In genomic region chr20:11780765-11781369, GRCh38 we compare ENCODE assay signal across 24 cellular contexts.
DNase-seq lines count a peak whose midpoint lies in the region; ATAC-seq lines count a peak whose summit lies in the region.
"Had no signal": no experiment of that assay in that cellular context is flagged by ENCODE, and none has a peak within 500 bp of the region (broad histone marks: within the 10 kb centered on the region; RNA-seq: fewer than 3 reads in every experiment).

No MANE protein-coding gene starts in this region.

- peaks cover 0 to 4% of the 10 kb centered on the region in 2 donors for H3K27me3 Mint-ChIP-seq in stimulated activated naive B cell treated with anti-CD40 and anti-IgM and Interleukin-4, amounts not matched to agents 10 μg/mL and 1 μg/mL and 100 μg/mL, for 72 hours
- H3K27me3 Mint-ChIP-seq in stimulated activated memory B cell treated with anti-CD40 and anti-IgM and Interleukin-4, amounts not matched to agents 10 μg/mL and 1 μg/mL and 100 μg/mL, for 72 hours: no peaks in the 10 kb centered on the region
- H3K27me3 Mint-ChIP-seq: activated CD8-positive, alpha-beta T cell treated with anti-CD3 and anti-CD28 coated beads for 36 hours had no signal

- no peaks in the 10 kb centered on the region for H3K36me3 Mint-ChIP-seq in stimulated activated naive B cell treated with anti-CD40 and anti-IgM and Interleukin-4, amounts not matched to agents 10 μg/mL and 1 μg/mL and 100 μg/mL, for 72 hours
- H3K36me3 Mint-ChIP-seq in stimulated activated memory B cell treated with anti-CD40 and anti-IgM and Interleukin-4, amounts not matched to agents 10 μg/mL and 1 μg/mL and 100 μg/mL, for 72 hours: no peaks in the 10 kb centered on the region
- H3K36me3 Mint-ChIP-seq: T-cell had no signal

- no peaks in the 10 kb centered on the region for H3K9me3 Mint-ChIP-seq in stimulated activated naive B cell treated with anti-CD40 and anti-IgM and Interleukin-4, amounts not matched to agents 10 μg/mL and 1 μg/mL and 100 μg/mL, for 72 hours
- peaks cover 3% of the 10 kb centered on the region for H3K9me3 Mint-ChIP-seq in stimulated activated memory B cell treated with anti-CD40 and anti-IgM and Interleukin-4, amounts not matched to agents 10 μg/mL and 1 μg/mL and 100 μg/mL, for 72 hours
- H3K9me3 Mint-ChIP-seq: nephron progenitor cell had no signal

- DNase-seq in stimulated activated naive B cell treated with anti-CD40 and anti-IgM and Interleukin-4, amounts not matched to agents 10 μg/mL and 1 μg/mL and 100 μg/mL, for 72 hours: no peak
- DNase-seq in effector CD4-positive, alpha-beta T cell: no peak
- DNase-seq: activated CD8-positive, alpha-beta T cell treated with anti-CD3 and anti-CD28 coated beads for 36 hours; activated gamma-delta T cell; Calu3; central memory CD4-positive, alpha-beta T cell; dermis blood vessel endothelial cell; GOT3; islet precursor cell; NCI-H1048; NCI-H187 treated with DMSO at 0.1 percent for 48 hours; NCI-H526 treated with DMSO at 0.1 percent for 48 hours; nephron progenitor cell; right cardiac atrium; SJCRH30; stimulated activated CD4-positive, alpha-beta T cell treated with anti-CD3 and anti-CD28 coated beads, Interleukin-12 subunit alpha, Interleukin-12 subunit beta, amount 100 ng/mL, for 4 hours; stimulated activated CD4-positive, alpha-beta T cell treated with anti-CD3 and anti-CD28 coated beads, Interleukin-4, amount 100 ng/mL, for 24 hours; stimulated activated naive CD8-positive, alpha-beta T cell treated with anti-CD3 and anti-CD28 coated beads, Interleukin-15, Interleukin-2, amounts not matched to agents 100 U/mL and 50 U/mL, for 24 hours; T-cell had no signal

- ATAC-seq in GM18870 (IDR thresholded peaks at IDR 0.05; ENCODE audit: unreplicated experiment) (peak; percentile 95), GM21737 (IDR thresholded peaks at IDR 0.05; ENCODE audit: unreplicated experiment) (peak; percentile 81), HG03108 (IDR thresholded peaks at IDR 0.05; ENCODE audit: unreplicated experiment) (peak; percentile 76), GM19455 (IDR thresholded peaks at IDR 0.05; ENCODE audit: unreplicated experiment) (no peak)
- peak; percentile 44 to 48 for ATAC-seq in stimulated activated naive B cell treated with anti-CD40 and anti-IgM and Interleukin-4, amounts not matched to agents 10 μg/mL and 1 μg/mL and 100 μg/mL, for 72 hours (replicated peaks)
- no peak for ATAC-seq in stimulated activated memory B cell treated with anti-CD40 and anti-IgM and Interleukin-4, amounts not matched to agents 10 μg/mL and 1 μg/mL and 100 μg/mL, for 72 hours
- ATAC-seq: activated CD8-positive, alpha-beta T cell treated with anti-CD3 and anti-CD28 coated beads for 36 hours; right cardiac atrium; stimulated activated naive CD8-positive, alpha-beta T cell treated with anti-CD3 and anti-CD28 coated beads, Interleukin-15, Interleukin-2, amounts not matched to agents 100 U/mL and 50 U/mL, for 24 hours; T-cell had no signal

- H3K27ac Mint-ChIP-seq in stimulated activated naive B cell treated with anti-CD40 and anti-IgM and Interleukin-4, amounts not matched to agents 10 μg/mL and 1 μg/mL and 100 μg/mL, for 72 hours: no peak overlapping the region
- no peak overlapping the region for H3K27ac Mint-ChIP-seq in stimulated activated memory B cell treated with anti-CD40 and anti-IgM and Interleukin-4, amounts not matched to agents 10 μg/mL and 1 μg/mL and 100 μg/mL, for 72 hours
- H3K27ac Mint-ChIP-seq: activated CD8-positive, alpha-beta T cell treated with anti-CD3 and anti-CD28 coated beads for 36 hours; nephron progenitor cell; T-cell had no signal

- H3K4me1 Mint-ChIP-seq in stimulated activated naive B cell treated with anti-CD40 and anti-IgM and Interleukin-4, amounts not matched to agents 10 μg/mL and 1 μg/mL and 100 μg/mL, for 72 hours: peaks cover 0 to 2% of the 10 kb centered on the region in 2 donors
- no peaks in the 10 kb centered on the region for H3K4me1 Mint-ChIP-seq in stimulated activated memory B cell treated with anti-CD40 and anti-IgM and Interleukin-4, amounts not matched to agents 10 μg/mL and 1 μg/mL and 100 μg/mL, for 72 hours
- H3K4me1 Mint-ChIP-seq: T-cell had no signal

- H3K4me3 Mint-ChIP-seq in stimulated activated naive B cell treated with anti-CD40 and anti-IgM and Interleukin-4, amounts not matched to agents 10 μg/mL and 1 μg/mL and 100 μg/mL, for 72 hours: no peak overlapping the region
- no peak overlapping the region for H3K4me3 Mint-ChIP-seq in stimulated activated memory B cell treated with anti-CD40 and anti-IgM and Interleukin-4, amounts not matched to agents 10 μg/mL and 1 μg/mL and 100 μg/mL, for 72 hours
- H3K4me3 Mint-ChIP-seq: activated CD8-positive, alpha-beta T cell treated with anti-CD3 and anti-CD28 coated beads for 36 hours; nephron progenitor cell; T-cell had no signal

Comparison
In these comparisons a context has a peak if more than half of its experiments do, and no peak if none do; other contexts are left out.
1. ATAC-seq: peak in GM18870 (single experiment), GM21737 (single experiment), HG03108 (single experiment) and stimulated activated naive B cell treated with anti-CD40 and anti-IgM and Interleukin-4, amounts not matched to agents 10 μg/mL and 1 μg/mL and 100 μg/mL, for 72 hours (2 of 2); none in stimulated activated memory B cell treated with anti-CD40 and anti-IgM and Interleukin-4, amounts not matched to agents 10 μg/mL and 1 μg/mL and 100 μg/mL, for 72 hours (single experiment) and GM19455 (single experiment).